In genomic region chr18:13464432-13465125, GRCh38 we compare ENCODE assay signal across 8 cellular contexts.
A peak's percentile ranks its signal among the peaks of the same experiment; 100 is the strongest.
DNase-seq lines count a peak whose midpoint lies in the region; ATAC-seq and TF ChIP-seq lines count a peak whose summit lies in the region.

No MANE protein-coding gene starts in this region.

- peaks cover 26% of the 10 kb centered on the region for H3K36me3 Mint-ChIP-seq in activated CD8-positive, alpha-beta memory T cell treated with anti-CD3 and anti-CD28 coated beads, Interleukin-2, amount 10 ng/mL, durations not matched to agents 7 days and 5 days

- DNase-seq in DND-41 = peak; percentile 87
- peak; percentile 49 for DNase-seq in M059J (ENCODE audit: low read depth)
- DNase-seq in activated CD8-positive, alpha-beta memory T cell treated with anti-CD3 and anti-CD28 coated beads, Interleukin-2, amount 10 ng/mL, durations not matched to agents 7 days and 5 days = peak; percentile 88
- DNase-seq in head of caudate nucleus = peak in 23 of 42 donors; percentile 17 to 68 (median 53)
- peak; percentile 50 for DNase-seq in stimulated activated CD8-positive, alpha-beta memory T cell treated with anti-CD3 and anti-CD28 coated beads, Interleukin-12 subunit alpha, Interleukin-12 subunit beta, amount 100 ng/mL, for 4 hours (ENCODE audit: low read depth)
- DNase-seq in hippocampal formation (lab: John Stamatoyannopoulos, UW) = no peak
- DNase-seq in DMS114 treated with DMSO at 0.1 percent for 48 hours (lab: John Stamatoyannopoulos, UW; ENCODE audit: unreplicated experiment) = no peak

- peak overlapping the region; percentile 67 for H3K4me2 ChIP-seq in DND-41 (ENCODE audit: insufficient read depth, low read length)

- H3K9me3 Mint-ChIP-seq in activated CD8-positive, alpha-beta memory T cell treated with anti-CD3 and anti-CD28 coated beads, Interleukin-2, amount 10 ng/mL, durations not matched to agents 7 days and 5 days (ENCODE audit: low read depth) = peaks cover 10% of the 10 kb centered on the region

- intact Hi-C loops in head of caudate nucleus (cut with DNase I) = no loop called here

- peaks cover 94% of the 10 kb centered on the region for H3K79me2 ChIP-seq in DND-41 (ENCODE audit: insufficient read depth, low read length)

- H3K4me1 Mint-ChIP-seq in activated CD8-positive, alpha-beta memory T cell treated with anti-CD3 and anti-CD28 coated beads, Interleukin-2, amount 10 ng/mL, durations not matched to agents 7 days and 5 days = peaks cover 51% of the 10 kb centered on the region

- H3K27ac Mint-ChIP-seq in activated CD8-positive, alpha-beta memory T cell treated with anti-CD3 and anti-CD28 coated beads, Interleukin-2, amount 10 ng/mL, durations not matched to agents 7 days and 5 days = peak overlapping the region; percentile 88

- no peaks in the 10 kb centered on the region for H3K27me3 ChIP-seq in DND-41 (ENCODE audit: insufficient read depth, low read length, poor library complexity)

- peaks cover 26% of the 10 kb centered on the region for H3K36me3 ChIP-seq in DND-41 (ENCODE audit: insufficient read depth, low read length)

- H4K20me1 ChIP-seq in DND-41 (ENCODE audit: insufficient read depth, low read length) = peaks cover 15% of the 10 kb centered on the region; the same call in 1 of the 2 replicates

- H3K4me3 Mint-ChIP-seq in activated CD8-positive, alpha-beta memory T cell treated with anti-CD3 and anti-CD28 coated beads, Interleukin-2, amount 10 ng/mL, durations not matched to agents 7 days and 5 days = peak overlapping the region; percentile 84

- no peaks in the 10 kb centered on the region for H3K27me3 Mint-ChIP-seq in activated CD8-positive, alpha-beta memory T cell treated with anti-CD3 and anti-CD28 coated beads, Interleukin-2, amount 10 ng/mL, durations not matched to agents 7 days and 5 days

- peak; percentile 4 for TF ChIP-seq CTCF in DND-41 (IDR thresholded peaks at IDR 0.05; ENCODE audit: borderline replicate concordance, extremely low read depth, low read length, poor library complexity, severe bottlenecking)

- CTCF ChIA-PET in activated CD8-positive, alpha-beta memory T cell treated with anti-CD3 and anti-CD28 coated beads, Interleukin-2, amount 10 ng/mL, durations not matched to agents 7 days and 5 days (lab: Charles Lee) = interaction anchor here (1.5 to 1.6 kb wide), 2 partner anchors 18 to 91 kb away, joined by 3 read pairs; no protein-coding TSS in a partner anchor

- H3K27ac ChIP-seq in DND-41 (ENCODE audit: low read length) = peak overlapping the region; percentile 74

- ATAC-seq in DND-41 (ENCODE audit: insufficient read depth, low read depth) = peak; percentile 96
- ATAC-seq in GM21515 (IDR thresholded peaks at IDR 0.05; ENCODE audit: unreplicated experiment) = peak; percentile 94
- peak; percentile 97 for ATAC-seq in activated CD8-positive, alpha-beta memory T cell treated with anti-CD3 and anti-CD28 coated beads, Interleukin-2, amount 10 ng/mL, durations not matched to agents 7 days and 5 days

- peaks cover 65% of the 10 kb centered on the region for H3K4me1 ChIP-seq in DND-41 (ENCODE audit: insufficient read depth, low read length)

- peak overlapping the region; percentile 36 for H2AFZ ChIP-seq in DND-41 (ENCODE audit: low read depth, low read length)

- H3K9ac ChIP-seq in DND-41 (ENCODE audit: low read depth, low read length) = peak overlapping the region; percentile 50

- H3K9me3 ChIP-seq in DND-41 (ENCODE audit: insufficient read depth, low read length, severe bottlenecking) = no peaks in the 10 kb centered on the region

- H3K4me3 ChIP-seq in DND-41 (ENCODE audit: low read depth in 1 of 2, low read length in 2 of 2) = peak overlapping the region in 1 of 2 experiments; percentile 53; a peak in 3 of 4 replicates

Comparison
In these comparisons a context has a peak if more than half of its experiments do, and no peak if none do; other contexts are left out.
1. DNase-seq: peak in DND-41 (single experiment), M059J (single experiment), activated CD8-positive, alpha-beta memory T cell treated with anti-CD3 and anti-CD28 coated beads, Interleukin-2, amount 10 ng/mL, durations not matched to agents 7 days and 5 days (single experiment), head of caudate nucleus (23 of 42) and stimulated activated CD8-positive, alpha-beta memory T cell treated with anti-CD3 and anti-CD28 coated beads, Interleukin-12 subunit alpha, Interleukin-12 subunit beta, amount 100 ng/mL, for 4 hours (single experiment); none in hippocampal formation (0 of 2) and DMS114 treated with DMSO at 0.1 percent for 48 hours (single experiment).
2. Peak in every context shown above with its lines, with median percentiles within 50 percentile points of each other: ATAC-seq.